ENCODE assay signal across 19 cellular contexts in the genomic region with DNA sequence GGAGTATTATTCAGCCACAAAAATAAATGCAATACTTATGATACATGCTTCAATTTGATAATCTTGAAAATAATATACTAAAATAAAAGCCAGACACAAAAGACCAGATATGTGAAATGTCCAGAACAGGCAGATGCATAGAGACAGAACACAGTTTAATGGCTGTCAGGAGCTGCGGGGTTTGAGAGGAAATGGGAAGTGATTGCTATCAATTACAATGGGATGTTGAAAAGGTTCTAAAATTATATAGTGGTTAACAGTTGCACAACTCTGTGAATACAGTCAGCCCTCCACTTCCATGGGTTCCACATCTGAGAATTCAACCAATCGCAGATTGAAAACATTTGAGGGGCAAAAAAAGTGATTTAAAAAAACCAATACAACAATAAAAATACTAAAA.
"Had no signal": no experiment of that assay in that cellular context is flagged by ENCODE, and none has a peak within 500 bp of the region (broad histone marks: within the 10 kb centered on the region; RNA-seq: fewer than 3 reads in every experiment).

No MANE protein-coding gene starts in this region.

- H3K9me3 ChIP-seq: esophagus squamous epithelium, suprapubic skin had no signal

- ATAC-seq: foreskin keratinocyte; natural killer cell treated with Interleukin-12 subunit alpha and Interleukin-12 subunit beta and Interleukin-15 and Interleukin-18, amount 100 ng/mL, for 72 hours had no signal

- H3K27ac ChIP-seq: brain microvascular endothelial cell, coronary artery, esophagus squamous epithelium, foreskin keratinocyte, suprapubic skin had no signal

- H3K27me3 ChIP-seq: brain microvascular endothelial cell, esophagus squamous epithelium, foreskin keratinocyte, suprapubic skin had no signal

- H3K4me1 ChIP-seq: esophagus squamous epithelium, foreskin keratinocyte, suprapubic skin had no signal

- H3K4me3 ChIP-seq: coronary artery, esophagus squamous epithelium, suprapubic skin had no signal

- DNase-seq: activated CD4-positive, alpha-beta T cell treated with anti-CD3 and anti-CD28 coated beads, Interleukin-2, amount 10 ng/mL, durations not matched to agents 7 days and 5 days; activated CD4-positive, CD25-positive, alpha-beta regulatory T cell; activated naive CD4-positive, alpha-beta T cell; activated naive CD8-positive, alpha-beta T cell treated with anti-CD3 and anti-CD28 coated beads, Interleukin-2, amount 10 ng/mL, durations not matched to agents 7 days and 5 days; anterior cingulate cortex; brain microvascular endothelial cell; effector CD4-positive, alpha-beta T cell; esophagus squamous epithelium; foreskin keratinocyte; immature natural killer cell; nucleus accumbens; posterior cingulate gyrus; small intestine; stimulated activated CD4-positive, alpha-beta T cell treated with anti-CD3 and anti-CD28 coated beads, Interleukin-4, amount 100 ng/mL, for 4 hours; stimulated activated CD8-positive, alpha-beta memory T cell treated with anti-CD3 and anti-CD28 coated beads, Interleukin-4, amount 100 ng/mL, for 48 hours; trophoblast cell had no signal
